ENCODE assay signal across 16 cellular contexts in genomic region chr2:119025013-119025412, GRCh38.
DNase-seq lines count a peak whose midpoint lies in the region; ATAC-seq and TF ChIP-seq lines count a peak whose summit lies in the region.
"Had no signal": no experiment of that assay in that cellular context is flagged by ENCODE, and none has a peak within 500 bp of the region (broad histone marks: within the 10 kb centered on the region; RNA-seq: fewer than 3 reads in every experiment).

No MANE protein-coding gene starts in this region.

- H2BK15ac ChIP-seq in neuronal stem cell (ENCODE audit: low read length), result no peak overlapping the region

- H3K27me3 Mint-ChIP-seq in chondrocyte (ENCODE audit: low read depth), result peaks cover 32% of the 10 kb centered on the region

- peak overlapping the region; percentile 45 for H3K9ac ChIP-seq in neuronal stem cell (ENCODE audit: low read depth, low read length, poor library complexity)
- H3K9ac ChIP-seq: GM23248 had no signal

- H3K36me3 Mint-ChIP-seq in chondrocyte (ENCODE audit: low read depth), result no peaks in the 10 kb centered on the region

- no peak overlapping the region for H2AK5ac ChIP-seq in neuronal stem cell (ENCODE audit: low read depth, low read length)

- no peak for TF ChIP-seq POLR2A in esophagus muscularis mucosa (IDR thresholded peaks at IDR 0.05; ENCODE audit: low read depth)

- DNase-seq in GM03348 (ENCODE audit: low spot score), result peak; percentile 0
- DNase-seq in M059J (ENCODE audit: low read depth), result peak; percentile 4
- DNase-seq in esophagus muscularis mucosa (ENCODE audit: extremely low spot score), result peak; percentile 78
- DNase-seq in neuronal stem cell (ENCODE audit: low spot score), result no peak
- no peak for DNase-seq in chondrocyte (ENCODE audit: low spot score)
- no peak for DNase-seq in NK-92 treated with Interleukin-12 subunit alpha and Interleukin-12 subunit beta, amount 100 ng/mL, for 24 hours (lab: John Stamatoyannopoulos, UW)
- no peak for DNase-seq in occipital lobe (lab: John Stamatoyannopoulos, UW)
- DNase-seq: 8988T; Caco-2; CD4-positive, alpha-beta T cell; DMS79; GDM1; GM23248 had no signal

- no peak overlapping the region for H3K4me3 ChIP-seq in esophagus muscularis mucosa
- no peak overlapping the region for H3K4me3 ChIP-seq in neuronal stem cell (ENCODE audit: low read length in 2 of 2)
- H3K4me3 ChIP-seq: GM23248, HAP-1 had no signal

- H3K27ac ChIP-seq in esophagus muscularis mucosa (replicated peaks in 1 of 4) (no peak overlapping the region), neuronal stem cell (replicated peaks; ENCODE audit: low read length) (no peak overlapping the region)
- H3K27ac ChIP-seq: C4-2B, GM23248 had no signal

- TF ChIP-seq CTCF in esophagus muscularis mucosa (IDR thresholded peaks at IDR 0.05), result no peak
- TF ChIP-seq CTCF in chondrocyte (IDR thresholded peaks at IDR 0.05), result no peak

- H3K4me3 Mint-ChIP-seq in chondrocyte (ENCODE audit: unreplicated experiment), result no peak overlapping the region
- H3K4me3 Mint-ChIP-seq: CD4-positive, alpha-beta T cell had no signal

- H3K4ac ChIP-seq in neuronal stem cell (ENCODE audit: low read length), result no peak overlapping the region

- TF ChIP-seq EP300 in esophagus muscularis mucosa (IDR thresholded peaks at IDR 0.05), result no peak

- H3K4me1 Mint-ChIP-seq in chondrocyte (ENCODE audit: low read depth), result no peaks in the 10 kb centered on the region

- H3K4me2 ChIP-seq in neuronal stem cell (ENCODE audit: insufficient read depth, low read length, poor library complexity, severe bottlenecking), result no peak overlapping the region

- no peak for ATAC-seq in GM18868 (IDR thresholded peaks at IDR 0.05; ENCODE audit: unreplicated experiment)

- no peak overlapping the region for H2AFZ ChIP-seq in neuronal stem cell (ENCODE audit: low read length)
- H2AFZ ChIP-seq: GM23248 had no signal

- no peak overlapping the region for H2BK120ac ChIP-seq in neuronal stem cell (ENCODE audit: low read depth, low read length)

- H3K27ac Mint-ChIP-seq in chondrocyte (ENCODE audit: unreplicated experiment), result no peak overlapping the region
- H3K27ac Mint-ChIP-seq: CD4-positive, alpha-beta T cell had no signal

- intact Hi-C loops in esophagus muscularis mucosa (cut with DNase I), result no loop called here

- H3K14ac ChIP-seq in neuronal stem cell (ENCODE audit: low read length), result no peak overlapping the region

- H3K23ac ChIP-seq in neuronal stem cell (ENCODE audit: low read depth, low read length, poor library complexity), result no peak overlapping the region

- H2BK5ac ChIP-seq in neuronal stem cell (ENCODE audit: low read length), result no peak overlapping the region

- WGBS in esophagus muscularis mucosa, result 82% methylated on average over 7 of the region's 7 CpGs
- WGBS in neuronal stem cell (ENCODE audit: extremely low coverage in 2 of 2, insufficient read length in 2 of 2, insufficient replicate concordance in 1 of 2), 2 donors, result no CpG with 5 or more reads among the region's 7 CpGs

- H4K91ac ChIP-seq in neuronal stem cell (ENCODE audit: low read depth, low read length, poor library complexity), result no peak overlapping the region

- H3K9me3 ChIP-seq in esophagus muscularis mucosa (no peaks in the 10 kb centered on the region), neuronal stem cell (replicated peaks in 1 of 2; ENCODE audit: control insufficient read depth in 2 of 2, insufficient read depth in 1 of 2, low read depth in 1 of 2, low read length in 2 of 2) (peaks cover 0 to 2% of the 10 kb centered on the region in 2 donors)
- H3K9me3 ChIP-seq: Caco-2, HAP-1 had no signal

- no peak overlapping the region for H4K8ac ChIP-seq in neuronal stem cell (ENCODE audit: low read depth, low read length)

- no peaks in the 10 kb centered on the region for H3K79me1 ChIP-seq in neuronal stem cell (ENCODE audit: low read depth, low read length)

- H3K18ac ChIP-seq in neuronal stem cell (ENCODE audit: low read length), result no peak overlapping the region

- H3K27me3 ChIP-seq in esophagus muscularis mucosa (peaks cover 0 to 39% (median 0%) of the 10 kb centered on the region in 4 donors), neuronal stem cell (ENCODE audit: control insufficient read depth in 3 of 3, insufficient read depth in 3 of 3, low read depth in 1 of 3, low read length in 3 of 3) (no peaks in the 10 kb centered on the region)

- no peak overlapping the region for H2BK12ac ChIP-seq in neuronal stem cell (ENCODE audit: low read length)

- peaks cover 3% of the 10 kb centered on the region for H3K9me3 Mint-ChIP-seq in chondrocyte (ENCODE audit: low read depth)
- H3K9me3 Mint-ChIP-seq: CD4-positive, alpha-beta T cell had no signal

- H3K4me1 ChIP-seq in esophagus muscularis mucosa (no peaks in the 10 kb centered on the region), neuronal stem cell (ENCODE audit: control insufficient read depth in 2 of 2, insufficient read depth in 1 of 2, low read depth in 1 of 2, low read length in 2 of 2) (no peaks in the 10 kb centered on the region)
- H3K4me1 ChIP-seq: Caco-2, HAP-1 had no signal

- H3K36me3 ChIP-seq in esophagus muscularis mucosa (no peaks in the 10 kb centered on the region), neuronal stem cell (replicated peaks in 1 of 2; ENCODE audit: control insufficient read depth in 2 of 2, insufficient read depth in 2 of 2, low read length in 2 of 2) (no peaks in the 10 kb centered on the region)
- H3K36me3 ChIP-seq: HAP-1 had no signal

Comparison
In these comparisons a context has a peak if more than half of its experiments do, and no peak if none do; other contexts are left out.
1. DNase-seq: peak in GM03348 (single experiment), M059J (single experiment) and esophagus muscularis mucosa (single experiment); none in neuronal stem cell (single experiment), chondrocyte (single experiment), NK-92 treated with Interleukin-12 subunit alpha and Interleukin-12 subunit beta, amount 100 ng/mL, for 24 hours (single experiment) and occipital lobe (single experiment).